Comparison of ENCODE assay signal across 1 cellular context in genomic region chr11:94402355-94402754, GRCh38.
TF ChIP-seq lines count a peak whose summit lies in the region.

No MANE protein-coding gene starts in this region.

TF ChIP-seq in HepG2, 621 proteins besides CTCF, POLR2A, EP300 and RAD21 (continues in another document):
- 0 out of 2 replicates have a peak, but pooled peaks have one; percentile 31 for TF ChIP-seq JUND (CRISPR knock-in tag; IDR thresholded peaks at IDR 0.05)
- TF ChIP-seq ETV5 (CRISPR knock-in tag; IDR thresholded peaks at IDR 0.05; ENCODE audit: borderline replicate concordance): peak; percentile 77; the same call in 1 of the 2 replicates
- no peak for TF ChIP-seq JDP2 (CRISPR knock-in tag; IDR thresholded peaks at IDR 0.05; ENCODE audit: borderline replicate concordance)
- TF ChIP-seq ZNF510 (CRISPR knock-in tag; IDR thresholded peaks at IDR 0.05; ENCODE audit: low read depth): no peak
- no peak for TF ChIP-seq TBP (CRISPR knock-in tag; IDR thresholded peaks at IDR 0.05)
- no peak for TF ChIP-seq FOXO1 (CRISPR knock-in tag; IDR thresholded peaks at IDR 0.05)
- TF ChIP-seq MED1 (CRISPR knock-in tag; IDR thresholded peaks at IDR 0.05): peak; percentile 42; the same call in 1 of the 2 replicates
- TF ChIP-seq, protein P1, sequence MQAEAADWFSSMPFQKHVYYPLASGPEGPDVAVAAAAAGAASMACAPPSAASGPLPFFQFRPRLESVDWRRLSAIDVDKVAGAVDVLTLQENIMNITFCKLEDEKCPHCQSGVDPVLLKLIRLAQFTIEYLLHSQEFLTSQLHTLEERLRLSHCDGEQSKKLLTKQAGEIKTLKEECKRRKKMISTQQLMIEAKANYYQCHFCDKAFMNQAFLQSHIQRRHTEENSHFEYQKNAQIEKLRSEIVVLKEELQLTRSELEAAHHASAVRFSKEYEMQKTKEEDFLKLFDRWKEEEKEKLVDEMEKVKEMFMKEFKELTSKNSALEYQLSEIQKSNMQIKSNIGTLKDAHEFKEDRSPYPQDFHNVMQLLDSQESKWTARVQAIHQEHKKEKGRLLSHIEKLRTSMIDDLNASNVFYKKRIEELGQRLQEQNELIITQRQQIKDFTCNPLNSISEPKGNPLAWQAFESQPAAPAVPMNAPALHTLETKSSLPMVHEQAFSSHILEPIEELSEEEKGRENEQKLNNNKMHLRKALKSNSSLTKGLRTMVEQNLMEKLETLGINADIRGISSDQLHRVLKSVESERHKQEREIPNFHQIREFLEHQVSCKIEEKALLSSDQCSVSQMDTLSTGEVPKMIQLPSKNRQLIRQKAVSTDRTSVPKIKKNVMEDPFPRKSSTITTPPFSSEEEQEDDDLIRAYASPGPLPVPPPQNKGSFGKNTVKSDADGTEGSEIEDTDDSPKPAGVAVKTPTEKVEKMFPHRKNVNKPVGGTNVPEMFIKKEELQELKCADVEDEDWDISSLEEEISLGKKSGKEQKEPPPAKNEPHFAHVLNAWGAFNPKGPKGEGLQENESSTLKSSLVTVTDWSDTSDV (CRISPR knock-in tag; IDR thresholded peaks at IDR 0.05): no peak
- no peak for TF ChIP-seq RBM39 (IDR thresholded peaks at IDR 0.05; ENCODE audit: low read depth, low read length, poor library complexity, severe bottlenecking)
- TF ChIP-seq PCBP2 (optimal IDR thresholded peaks at IDR 0.05; ENCODE audit: low read depth, low read length, poor library complexity, severe bottlenecking): no peak
- TF ChIP-seq HNF4A (CRISPR knock-in tag; IDR thresholded peaks at IDR 0.05): 0 out of 2 replicates have a peak, but pooled peaks have one; percentile 12
- 0 out of 4 replicates have a peak, but pooled peaks of 1 of the 2 experiments have one; percentile 52 for TF ChIP-seq NR2F1 (CRISPR knock-in tag; IDR thresholded peaks at IDR 0.05)
- peak; percentile 76 for TF ChIP-seq GATAD2A (CRISPR knock-in tag; IDR thresholded peaks at IDR 0.05)
- TF ChIP-seq SAP130 (CRISPR knock-in tag; IDR thresholded peaks at IDR 0.05; ENCODE audit: low read depth): peak; percentile 39; the same call in 1 of the 2 replicates
- TF ChIP-seq STAT6 (CRISPR knock-in tag; IDR thresholded peaks at IDR 0.05; ENCODE audit: borderline replicate concordance): no peak
- no peak for TF ChIP-seq PHF21A (CRISPR knock-in tag; IDR thresholded peaks at IDR 0.05)
- TF ChIP-seq GABPB1 (CRISPR knock-in tag; IDR thresholded peaks at IDR 0.05): peak; percentile 19; the same call in 1 of the 2 replicates
- TF ChIP-seq SKI (IDR thresholded peaks at IDR 0.05; ENCODE audit: partially characterized antibody): peak; percentile 23
- TF ChIP-seq ZBTB8A (CRISPR knock-in tag; IDR thresholded peaks at IDR 0.05; ENCODE audit: borderline replicate concordance, low read depth): no peak
- TF ChIP-seq RARA (CRISPR knock-in tag; IDR thresholded peaks at IDR 0.05): peak; percentile 78
- no peak for TF ChIP-seq GABPA (IDR thresholded peaks at IDR 0.05; ENCODE audit: low read depth, low read length)
- peak; percentile 13; the same call in 1 of the 2 replicates for TF ChIP-seq GABPA (CRISPR knock-in tag; IDR thresholded peaks at IDR 0.05; ENCODE audit: low read depth)
- TF ChIP-seq SOX5 (CRISPR knock-in tag; IDR thresholded peaks at IDR 0.05; ENCODE audit: borderline replicate concordance): peak; percentile 77; the same call in 1 of the 2 replicates
- TF ChIP-seq ZNF484 (CRISPR knock-in tag; IDR thresholded peaks at IDR 0.05; ENCODE audit: borderline replicate concordance, low read depth): no peak
- TF ChIP-seq ZGPAT (CRISPR knock-in tag; IDR thresholded peaks at IDR 0.05): no peak
- no peak for TF ChIP-seq FOXA1 (IDR thresholded peaks at IDR 0.05)
- peak; percentile 47 for TF ChIP-seq FOXA1 (CRISPR knock-in tag; IDR thresholded peaks at IDR 0.05)
- no peak for TF ChIP-seq TEAD2 (CRISPR knock-in tag; IDR thresholded peaks at IDR 0.05)
- TF ChIP-seq, protein P2, sequence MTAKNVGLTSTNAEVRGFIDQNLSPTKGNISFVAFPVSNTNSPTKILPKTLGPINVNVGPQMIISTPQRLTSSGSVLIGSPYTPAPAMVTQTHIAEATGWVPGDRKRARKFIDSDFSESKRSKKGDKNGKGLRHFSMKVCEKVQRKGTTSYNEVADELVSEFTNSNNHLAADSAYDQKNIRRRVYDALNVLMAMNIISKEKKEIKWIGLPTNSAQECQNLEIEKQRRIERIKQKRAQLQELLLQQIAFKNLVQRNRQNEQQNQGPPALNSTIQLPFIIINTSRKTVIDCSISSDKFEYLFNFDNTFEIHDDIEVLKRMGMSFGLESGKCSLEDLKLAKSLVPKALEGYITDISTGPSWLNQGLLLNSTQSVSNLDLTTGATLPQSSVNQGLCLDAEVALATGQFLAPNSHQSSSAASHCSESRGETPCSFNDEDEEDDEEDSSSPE (CRISPR knock-in tag; IDR thresholded peaks at IDR 0.05): no peak
- peak; percentile 22; the same call in 1 of the 2 replicates for TF ChIP-seq CEBPB (IDR thresholded peaks at IDR 0.05; ENCODE audit: borderline replicate concordance, low read depth, low read length)
- peak; percentile 79 for TF ChIP-seq ARID5B (CRISPR knock-in tag; IDR thresholded peaks at IDR 0.05)
- TF ChIP-seq ZBTB7A (CRISPR knock-in tag; IDR thresholded peaks at IDR 0.05): 0 out of 2 replicates have a peak, but pooled peaks have one; percentile 61
- TF ChIP-seq RXRB (CRISPR knock-in tag; IDR thresholded peaks at IDR 0.05; ENCODE audit: borderline replicate concordance): peak; percentile 37; the same call in 1 of the 2 replicates
- no peak for TF ChIP-seq DNMT1 (CRISPR knock-in tag; IDR thresholded peaks at IDR 0.05)
- 0 out of 2 replicates have a peak, but pooled peaks have one; percentile 18 for TF ChIP-seq ZNF644 (CRISPR knock-in tag; IDR thresholded peaks at IDR 0.05; ENCODE audit: low read depth)
- TF ChIP-seq XRCC5 (optimal IDR thresholded peaks at IDR 0.05; ENCODE audit: low read length): no peak
- TF ChIP-seq SOX6 (IDR thresholded peaks at IDR 0.05): no peak
- peak; percentile 58; the same call in 1 of the 2 replicates for TF ChIP-seq SOX6 (CRISPR knock-in tag; IDR thresholded peaks at IDR 0.05)
- TF ChIP-seq CHCHD3 (CRISPR knock-in tag; IDR thresholded peaks at IDR 0.05): no peak
- TF ChIP-seq HMG20A (CRISPR knock-in tag; IDR thresholded peaks at IDR 0.05; ENCODE audit: borderline replicate concordance): peak; percentile 65; the same call in 1 of the 2 replicates
- TF ChIP-seq, protein P3, sequence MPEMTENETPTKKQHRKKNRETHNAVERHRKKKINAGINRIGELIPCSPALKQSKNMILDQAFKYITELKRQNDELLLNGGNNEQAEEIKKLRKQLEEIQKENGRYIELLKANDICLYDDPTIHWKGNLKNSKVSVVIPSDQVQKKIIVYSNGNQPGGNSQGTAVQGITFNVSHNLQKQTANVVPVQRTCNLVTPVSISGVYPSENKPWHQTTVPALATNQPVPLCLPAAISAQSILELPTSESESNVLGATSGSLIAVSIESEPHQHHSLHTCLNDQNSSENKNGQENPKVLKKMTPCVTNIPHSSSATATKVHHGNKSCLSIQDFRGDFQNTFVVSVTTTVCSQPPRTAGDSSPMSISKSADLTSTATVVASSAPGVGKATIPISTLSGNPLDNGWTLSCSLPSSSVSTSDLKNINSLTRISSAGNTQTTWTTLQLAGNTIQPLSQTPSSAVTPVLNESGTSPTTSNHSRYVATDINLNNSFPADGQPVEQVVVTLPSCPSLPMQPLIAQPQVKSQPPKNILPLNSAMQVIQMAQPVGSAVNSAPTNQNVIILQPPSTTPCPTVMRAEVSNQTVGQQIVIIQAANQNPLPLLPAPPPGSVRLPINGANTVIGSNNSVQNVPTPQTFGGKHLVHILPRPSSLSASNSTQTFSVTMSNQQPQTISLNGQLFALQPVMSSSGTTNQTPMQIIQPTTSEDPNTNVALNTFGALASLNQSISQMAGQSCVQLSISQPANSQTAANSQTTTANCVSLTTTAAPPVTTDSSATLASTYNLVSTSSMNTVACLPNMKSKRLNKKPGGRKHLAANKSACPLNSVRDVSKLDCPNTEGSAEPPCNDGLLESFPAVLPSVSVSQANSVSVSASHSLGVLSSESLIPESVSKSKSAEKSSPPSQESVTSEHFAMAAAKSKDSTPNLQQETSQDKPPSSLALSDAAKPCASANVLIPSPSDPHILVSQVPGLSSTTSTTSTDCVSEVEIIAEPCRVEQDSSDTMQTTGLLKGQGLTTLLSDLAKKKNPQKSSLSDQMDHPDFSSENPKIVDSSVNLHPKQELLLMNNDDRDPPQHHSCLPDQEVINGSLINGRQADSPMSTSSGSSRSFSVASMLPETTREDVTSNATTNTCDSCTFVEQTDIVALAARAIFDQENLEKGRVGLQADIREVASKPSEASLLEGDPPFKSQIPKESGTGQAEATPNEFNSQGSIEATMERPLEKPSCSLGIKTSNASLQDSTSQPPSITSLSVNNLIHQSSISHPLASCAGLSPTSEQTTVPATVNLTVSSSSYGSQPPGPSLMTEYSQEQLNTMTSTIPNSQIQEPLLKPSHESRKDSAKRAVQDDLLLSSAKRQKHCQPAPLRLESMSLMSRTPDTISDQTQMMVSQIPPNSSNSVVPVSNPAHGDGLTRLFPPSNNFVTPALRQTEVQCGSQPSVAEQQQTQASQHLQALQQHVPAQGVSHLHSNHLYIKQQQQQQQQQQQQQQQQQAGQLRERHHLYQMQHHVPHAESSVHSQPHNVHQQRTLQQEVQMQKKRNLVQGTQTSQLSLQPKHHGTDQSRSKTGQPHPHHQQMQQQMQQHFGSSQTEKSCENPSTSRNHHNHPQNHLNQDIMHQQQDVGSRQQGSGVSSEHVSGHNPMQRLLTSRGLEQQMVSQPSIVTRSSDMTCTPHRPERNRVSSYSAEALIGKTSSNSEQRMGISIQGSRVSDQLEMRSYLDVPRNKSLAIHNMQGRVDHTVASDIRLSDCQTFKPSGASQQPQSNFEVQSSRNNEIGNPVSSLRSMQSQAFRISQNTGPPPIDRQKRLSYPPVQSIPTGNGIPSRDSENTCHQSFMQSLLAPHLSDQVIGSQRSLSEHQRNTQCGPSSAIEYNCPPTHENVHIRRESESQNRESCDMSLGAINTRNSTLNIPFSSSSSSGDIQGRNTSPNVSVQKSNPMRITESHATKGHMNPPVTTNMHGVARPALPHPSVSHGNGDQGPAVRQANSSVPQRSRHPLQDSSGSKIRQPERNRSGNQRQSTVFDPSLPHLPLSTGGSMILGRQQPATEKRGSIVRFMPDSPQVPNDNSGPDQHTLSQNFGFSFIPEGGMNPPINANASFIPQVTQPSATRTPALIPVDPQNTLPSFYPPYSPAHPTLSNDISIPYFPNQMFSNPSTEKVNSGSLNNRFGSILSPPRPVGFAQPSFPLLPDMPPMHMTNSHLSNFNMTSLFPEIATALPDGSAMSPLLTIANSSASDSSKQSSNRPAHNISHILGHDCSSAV (CRISPR knock-in tag; IDR thresholded peaks at IDR 0.05; ENCODE audit: borderline replicate concordance): no peak
- TF ChIP-seq, protein P4, sequence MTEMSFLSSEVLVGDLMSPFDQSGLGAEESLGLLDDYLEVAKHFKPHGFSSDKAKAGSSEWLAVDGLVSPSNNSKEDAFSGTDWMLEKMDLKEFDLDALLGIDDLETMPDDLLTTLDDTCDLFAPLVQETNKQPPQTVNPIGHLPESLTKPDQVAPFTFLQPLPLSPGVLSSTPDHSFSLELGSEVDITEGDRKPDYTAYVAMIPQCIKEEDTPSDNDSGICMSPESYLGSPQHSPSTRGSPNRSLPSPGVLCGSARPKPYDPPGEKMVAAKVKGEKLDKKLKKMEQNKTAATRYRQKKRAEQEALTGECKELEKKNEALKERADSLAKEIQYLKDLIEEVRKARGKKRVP (CRISPR knock-in tag; IDR thresholded peaks at IDR 0.05): peak in 1 of 2 experiments; percentile 82; a peak in 2 of 4 replicates
